ENCODE assay signal across 25 cellular contexts in genomic region chr18:12851709-12852108, GRCh38. TPM values are rescaled to one million over a fixed set of nuclear protein-coding genes. Genes with fewer than 3 reads are reported as not detected.
DNase-seq lines count a peak whose midpoint lies in the region; ATAC-seq and TF ChIP-seq lines count a peak whose summit lies in the region.
"Had no signal": no experiment of that assay in that cellular context is flagged by ENCODE, and none has a peak within 500 bp of the region (broad histone marks: within the 10 kb centered on the region; RNA-seq: fewer than 3 reads in every experiment).

No MANE protein-coding gene starts in this region.

- no peak for TF ChIP-seq POLR2A in esophagus squamous epithelium (IDR thresholded peaks at IDR 0.05)

- TF ChIP-seq CTCF in astrocyte of the spinal cord (IDR thresholded peaks at IDR 0.05; ENCODE audit: low read depth, low read length) (no peak), foreskin keratinocyte (conservative IDR thresholded peaks at IDR 0.05) (no peak), esophagus squamous epithelium (IDR thresholded peaks at IDR 0.05) (no peak)

- H3K4me3 ChIP-seq in ACC112 (ENCODE audit: low read depth, low read length) = peak overlapping the region; percentile 14; the same call in 1 of the 2 replicates
- no peak overlapping the region for H3K4me3 ChIP-seq in astrocyte of the spinal cord (ENCODE audit: low read depth, low read length)
- H3K4me3 ChIP-seq in esophagus squamous epithelium = no peak overlapping the region
- H3K4me3 ChIP-seq: A549, esophagus muscularis mucosa, right lobe of liver had no signal

- in situ Hi-C loops in astrocyte of the spinal cord (cut with HindIII; ENCODE audit: low sequenced_read_pairs) = no loop called here

- ATAC-seq in foreskin keratinocyte = no peak
- ATAC-seq: A549; activated CD4-positive, alpha-beta T cell treated with anti-CD3 and anti-CD28 coated beads for 36 hours; natural killer cell treated with Interleukin-12 subunit alpha and Interleukin-12 subunit beta and Interleukin-15 and Interleukin-18, amount 100 ng/mL, for 72 hours; right lobe of liver; T-cell had no signal

- whole genome bisulfite sequencing in esophagus squamous epithelium, 2 donors = 84 to 94% methylated on average over 3 of the region's 3 CpGs

- peak; percentile 4 for DNase-seq in M059J (ENCODE audit: low read depth)
- peak; percentile 35 for DNase-seq in astrocyte of the spinal cord (ENCODE audit: low read depth, low spot score)
- DNase-seq in foreskin keratinocyte = no peak
- DNase-seq in NCI-H524 (lab: John Stamatoyannopoulos, UW) = no peak
- DNase-seq in esophagus squamous epithelium (lab: John Stamatoyannopoulos, UW) = no peak
- DNase-seq in DMS114 treated with DMSO at 0.1 percent for 48 hours (lab: John Stamatoyannopoulos, UW; ENCODE audit: unreplicated experiment) = no peak
- no peak for DNase-seq in SHP77 (lab: John Stamatoyannopoulos, UW)
- DNase-seq: activated CD4-positive, alpha-beta T cell treated with anti-CD3 and anti-CD28 coated beads for 36 hours; activated naive CD4-positive, alpha-beta T cell treated with anti-CD3 and anti-CD28 coated beads, Interleukin-2, amount 50 U/mL, for 16 hours; activated T-cell treated with anti-CD3 and anti-CD28 coated beads, Interleukin-2, amount 50 U/mL, for 48 hours; aorta; COR-L47; EL; head of caudate nucleus; NCI-H1417; NCI-H2107; NCI-H526; right lobe of liver; stimulated activated CD8-positive, alpha-beta memory T cell treated with anti-CD3 and anti-CD28 coated beads, Interleukin-4, amount 100 ng/mL, for 48 hours; T-cell had no signal

- H3K79me2 ChIP-seq in ACC112 (ENCODE audit: control insufficient read depth, insufficient read depth, low read length, unreplicated experiment) = peaks cover 23% of the 10 kb centered on the region

- H2AFZ ChIP-seq in ACC112 (ENCODE audit: low read length, unreplicated experiment) = no peak overlapping the region
- H2AFZ ChIP-seq: parathyroid adenoma had no signal

- H3K9me3 ChIP-seq in esophagus squamous epithelium = no peaks in the 10 kb centered on the region
- H3K9me3 ChIP-seq: A549, esophagus muscularis mucosa, right lobe of liver had no signal

- peaks cover 8% of the 10 kb centered on the region for H3K4me1 ChIP-seq in ACC112 (ENCODE audit: control insufficient read depth, insufficient read depth, low read length, unreplicated experiment)
- no peaks in the 10 kb centered on the region for H3K4me1 ChIP-seq in foreskin keratinocyte
- peaks cover 0 to 27% (median 6%) of the 10 kb centered on the region in 3 donors for H3K4me1 ChIP-seq in esophagus squamous epithelium
- H3K4me1 ChIP-seq: esophagus muscularis mucosa, parathyroid adenoma, right lobe of liver had no signal

- H3K27ac ChIP-seq in ACC112 (ENCODE audit: low read depth, low read length) (0 out of 2 replicates have a peak overlapping the region, but pooled peaks have one; percentile 10), foreskin keratinocyte (peak overlapping the region; percentile 29), esophagus squamous epithelium (no peak overlapping the region)
- H3K27ac ChIP-seq: A549, esophagus muscularis mucosa, parathyroid adenoma, right lobe of liver had no signal

- H3K27me3 ChIP-seq in ACC112 (ENCODE audit: insufficient read depth, low read length) (no peaks in the 10 kb centered on the region), foreskin keratinocyte (no peaks in the 10 kb centered on the region), esophagus squamous epithelium (no peaks in the 10 kb centered on the region)
- H3K27me3 ChIP-seq: esophagus muscularis mucosa, right lobe of liver had no signal

- intact Hi-C loops in esophagus squamous epithelium (cut with DNase I) = no loop called here

- H3K36me3 ChIP-seq in ACC112 (ENCODE audit: insufficient read depth, low read length) = peaks cover 19% of the 10 kb centered on the region
- peaks cover 0 to 30% (median 0%) of the 10 kb centered on the region in 3 donors for H3K36me3 ChIP-seq in esophagus squamous epithelium
- H3K36me3 ChIP-seq: right lobe of liver had no signal

RNA-seq across cellular contexts. Expression of gene PTPN2, which starts 32.3 kb away (rescaled TPM):
- 12.7 and 23.0 TPM in 2 replicates for total RNA-seq in M059J (2014; rRNA removed; shearing (Covaris generic))
- 42.0 and 44.5 TPM in 2 replicates for total RNA-seq in foreskin keratinocyte
- 24.2 and 33.5 TPM in 2 replicates for polyA plus RNA-seq in foreskin keratinocyte
- 10 to 100 TPM; 31.8 to 37.9 (median 33.4) TPM for total RNA-seq in esophagus squamous epithelium

Comparison
In these comparisons a context has a peak if more than half of its experiments do, and no peak if none do; other contexts are left out.
1. H3K27ac ChIP-seq: peak in ACC112 (single experiment) and foreskin keratinocyte (single experiment); none in esophagus squamous epithelium (0 of 4).
2. DNase-seq: peak in M059J (single experiment) and astrocyte of the spinal cord (single experiment); none in foreskin keratinocyte (0 of 2), NCI-H524 (0 of 2), esophagus squamous epithelium (single experiment), DMS114 treated with DMSO at 0.1 percent for 48 hours (single experiment) and SHP77 (0 of 2).